8 cellular contexts compared by ENCODE assay signal in the genomic region with DNA sequence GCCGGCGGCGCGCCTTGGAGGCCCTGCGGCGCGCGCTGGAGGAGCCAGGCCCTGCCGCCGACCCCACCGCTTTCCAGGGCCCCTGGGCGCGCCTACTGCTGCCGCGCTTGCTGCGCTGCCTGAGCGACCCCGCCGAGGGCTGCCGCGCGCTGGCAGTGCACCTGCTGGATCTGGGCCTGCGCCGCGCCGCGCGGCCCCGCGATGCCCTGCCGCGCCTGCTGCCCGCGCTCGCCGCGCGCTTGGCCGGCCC. TPM values are rescaled to one million over a fixed set of nuclear protein-coding genes. Genes with fewer than 3 reads are reported as not detected.
DNase-seq lines count a peak whose midpoint lies in the region; ATAC-seq and TF ChIP-seq lines count a peak whose summit lies in the region.

No MANE protein-coding gene starts in this region.

- no peaks in the 10 kb centered on the region for H3K27me3 ChIP-seq in Loucy (ENCODE audit: insufficient read depth, low read length, poor library complexity, severe bottlenecking)

- H3K9ac ChIP-seq in Loucy (ENCODE audit: low read depth, low read length, poor library complexity, severe bottlenecking) = no peak overlapping the region

- H3K4me1 ChIP-seq in Loucy (ENCODE audit: insufficient read depth, low read length, poor library complexity, severe bottlenecking) = peaks cover 21% of the 10 kb centered on the region

- H3K79me2 ChIP-seq in Loucy (ENCODE audit: insufficient read depth, low read length) = peaks cover 27% of the 10 kb centered on the region

- 0 out of 2 replicates have a peak, but pooled peaks cover 5% of the 10 kb centered on the region for H3K9me3 ChIP-seq in Loucy (ENCODE audit: insufficient read depth, low read depth, low read length)

- H2AFZ ChIP-seq in Loucy (ENCODE audit: low read length) = no peak overlapping the region; the same call in 1 of the 2 replicates

- H3K9me2 ChIP-seq in Loucy (replicated peaks; ENCODE audit: low read depth, low read length) = no peaks in the 10 kb centered on the region

- no peaks in the 10 kb centered on the region for H4K20me1 ChIP-seq in Loucy (ENCODE audit: insufficient read depth, low read length, poor library complexity, severe bottlenecking)

- no peaks in the 10 kb centered on the region; the same call in 1 of the 2 replicates for H3K36me3 ChIP-seq in Loucy (ENCODE audit: insufficient read depth, low read length)

- DNase-seq in activated CD4-positive, CD25-positive, alpha-beta regulatory T cell treated with anti-CD3 and anti-CD28 coated beads, Interleukin-2, amount 50 U/mL, for 72 hours = no peak
- DNase-seq in retinal pigment epithelial cell (ENCODE audit: low read depth) (no peak), glomerular visceral epithelial cell (ENCODE audit: extremely low spot score) (no peak), omental fat pad (ENCODE audit: low spot score) (no peak)

- no peak overlapping the region for H3K4me2 ChIP-seq in Loucy (ENCODE audit: low read depth, low read length, poor library complexity, severe bottlenecking)

- no peaks in the 10 kb centered on the region for H3F3A ChIP-seq in Loucy (ENCODE audit: low read depth)

- peak; percentile 18 to 30 for ATAC-seq in activated CD4-positive, CD25-positive, alpha-beta regulatory T cell treated with anti-CD3 and anti-CD28 coated beads, Interleukin-2, amount 50 U/mL, for 24 hours
- ATAC-seq in esophagus mucosa = peak; percentile 12
- ATAC-seq in HG03432 (IDR thresholded peaks at IDR 0.05; ENCODE audit: unreplicated experiment) = no peak
- ATAC-seq in omental fat pad (ENCODE audit: low FRiP score) = no peak

- H3K4me3 ChIP-seq in Loucy (ENCODE audit: low read length, poor library complexity, severe bottlenecking) = peak overlapping the region; percentile 95
- H3K4me3 ChIP-seq in retinal pigment epithelial cell (ENCODE audit: low read length) = peak overlapping the region; percentile 65

- TF ChIP-seq CTCF in Loucy (conservative IDR thresholded peaks at IDR 0.05; ENCODE audit: low read length) (no peak), retinal pigment epithelial cell (conservative IDR thresholded peaks at IDR 0.05; ENCODE audit: low read depth, low read length) (no peak), omental fat pad (IDR thresholded peaks at IDR 0.05) (no peak)

RNA-seq across cellular contexts. Expression of a gene that starts 0.3 kb away (rescaled TPM):
- total RNA-seq in esophagus mucosa (21.8 TPM), omental fat pad (10 to 100 TPM; 15.7 to 27.1 (median 25.1) TPM)

RNA-seq across cellular contexts. Expression of a gene that starts 0.3 kb away (rescaled TPM):
- 17.0 TPM for total RNA-seq in esophagus mucosa
- total RNA-seq in omental fat pad = 10 to 100 TPM in 2 of 4 donors, 1 to 10 TPM in 2; 9.0 to 11.4 (median 10.3) TPM

Comparison
In these comparisons a context has a peak if more than half of its experiments do, and no peak if none do; other contexts are left out.
1. ATAC-seq: peak in activated CD4-positive, CD25-positive, alpha-beta regulatory T cell treated with anti-CD3 and anti-CD28 coated beads, Interleukin-2, amount 50 U/mL, for 24 hours (2 of 2) and esophagus mucosa (single experiment); none in HG03432 (single experiment) and omental fat pad (single experiment).